In genomic region chr14:91963465-91963864, GRCh38 we compare ENCODE assay signal across 12 cellular contexts. TPM values are rescaled to one million over a fixed set of nuclear protein-coding genes. Genes with fewer than 3 reads are reported as not detected.
"Had no signal": no experiment of that assay in that cellular context is flagged by ENCODE, and none has a peak within 500 bp of the region (broad histone marks: within the 10 kb centered on the region; RNA-seq: fewer than 3 reads in every experiment).

No MANE protein-coding gene starts in this region.

- ATAC-seq: stimulated activated naive B cell treated with anti-CD40 and anti-IgM and Interleukin-4, amounts not matched to agents 10 μg/mL and 1 μg/mL and 100 μg/mL, for 72 hours had no signal

- H3K27me3 ChIP-seq: dorsolateral prefrontal cortex, esophagus muscularis mucosa, tibial nerve had no signal

- H3K9me3 ChIP-seq: esophagus muscularis mucosa, tibial nerve had no signal

- H3K4me1 ChIP-seq: esophagus muscularis mucosa had no signal

- FAIRE-seq: islet of Langerhans had no signal

- H3K27ac ChIP-seq: esophagus muscularis mucosa, SK-N-MC, skin epidermis had no signal

- DNase-seq: activated B cell treated with CpG ODN at 0.5 μM for 24 hours; activated CD4-positive, alpha-beta T cell treated with anti-CD3 and anti-CD28 coated beads, Interleukin-2, amount 10 ng/mL, durations not matched to agents 7 days and 5 days; activated CD8-positive, alpha-beta memory T cell treated with anti-CD3 and anti-CD28 coated beads for 24 hours; activated naive CD4-positive, alpha-beta T cell treated with anti-CD3 and anti-CD28 coated beads for 36 hours; dorsolateral prefrontal cortex; glutamatergic neuron; stimulated activated naive B cell treated with anti-CD40 and anti-IgM and Interleukin-4, amounts not matched to agents 10 μg/mL and 1 μg/mL and 100 μg/mL, for 72 hours had no signal

- H3K4me3 ChIP-seq: dorsolateral prefrontal cortex, esophagus muscularis mucosa, SK-N-MC, skin epidermis, tibial nerve had no signal

RNA-seq across cellular contexts. Expression of gene FBLN5, which starts 16.0 kb away (rescaled TPM):
- total RNA-seq: activated B cell treated with CpG ODN at 0.5 μM for 24 hours had no signal
